ENCODE assay signal across 18 cellular contexts in genomic region chr12:30877110-30877875, GRCh38. TPM values are rescaled to one million over a fixed set of nuclear protein-coding genes. Genes with fewer than 3 reads are reported as not detected.
DNase-seq lines count a peak whose midpoint lies in the region; ATAC-seq, FAIRE-seq and TF ChIP-seq lines count a peak whose summit lies in the region.
"Had no signal": no experiment of that assay in that cellular context is flagged by ENCODE, and none has a peak within 500 bp of the region (broad histone marks: within the 10 kb centered on the region; RNA-seq: fewer than 3 reads in every experiment).

No MANE protein-coding gene starts in this region.

- no peaks in the 10 kb centered on the region for H3K4me1 Mint-ChIP-seq in naive thymus-derived CD8-positive, alpha-beta T cell
- H3K4me1 Mint-ChIP-seq: central memory CD8-positive, alpha-beta T cell had no signal

- H3K36me3 Mint-ChIP-seq in naive thymus-derived CD8-positive, alpha-beta T cell, result no peaks in the 10 kb centered on the region

- TF ChIP-seq CTCF in bronchial epithelial cell (IDR thresholded peaks at IDR 0.05; ENCODE audit: insufficient read depth, low read length, severe bottlenecking), result no peak
- no peak for TF ChIP-seq CTCF in mucosa of descending colon (IDR thresholded peaks at IDR 0.05)

- peaks cover 12 to 41% (median 25%) of the 10 kb centered on the region in 5 donors for H3K27me3 Mint-ChIP-seq in naive thymus-derived CD8-positive, alpha-beta T cell

- no peak overlapping the region for H3K4me3 Mint-ChIP-seq in naive thymus-derived CD8-positive, alpha-beta T cell
- H3K4me3 Mint-ChIP-seq: central memory CD8-positive, alpha-beta T cell had no signal

- peak overlapping the region in 1 of 10 donors; percentile 24 for H3K27ac Mint-ChIP-seq in naive thymus-derived CD8-positive, alpha-beta T cell

- H3K4me1 ChIP-seq in mucosa of descending colon (ENCODE audit: low read depth), result no peaks in the 10 kb centered on the region
- H3K4me1 ChIP-seq: right lobe of liver, SJSA1 had no signal

- DNase-seq in DMS79 (lab: John Stamatoyannopoulos, UW) (peak; percentile 99), NCI-H2029 treated with DMSO at 0.1 percent for 48 hours (lab: John Stamatoyannopoulos, UW) (peak; percentile 98), bronchial epithelial cell (ENCODE audit: low read depth) (peak; percentile 32), mucosa of descending colon (no peak), kidney glomerular epithelial cell (lab: John Stamatoyannopoulos, UW) (no peak), activated T-cell treated with anti-CD3 and anti-CD28 coated beads for 4 hours (no peak)
- DNase-seq in naive thymus-derived CD8-positive, alpha-beta T cell, result no peak
- DNase-seq: activated CD4-positive, alpha-beta T cell treated with anti-CD3 and anti-CD28 coated beads for 1 hour; activated gamma-delta T cell; effector memory CD4-positive, alpha-beta T cell; GM23248; NCI-H524; occipital lobe; right lobe of liver had no signal

- H3K9me3 Mint-ChIP-seq in naive thymus-derived CD8-positive, alpha-beta T cell, result no peaks in the 10 kb centered on the region
- H3K9me3 Mint-ChIP-seq: central memory CD8-positive, alpha-beta T cell had no signal

- POLR2A ChIA-PET in naive thymus-derived CD8-positive, alpha-beta T cell (lab: Charles Lee), result no interaction called here

- H3K9me3 ChIP-seq in mucosa of descending colon, result no peaks in the 10 kb centered on the region
- H3K9me3 ChIP-seq: right lobe of liver, SJSA1 had no signal

- H3K27me3 ChIP-seq in bronchial epithelial cell (ENCODE audit: control insufficient read depth, insufficient read depth, low read length), result peaks cover 8% of the 10 kb centered on the region
- H3K27me3 ChIP-seq: SJSA1 had no signal

- no peak overlapping the region for H3K4me3 ChIP-seq in bronchial epithelial cell (ENCODE audit: low read depth, low read length)
- no peak overlapping the region for H3K4me3 ChIP-seq in mucosa of descending colon
- H3K4me3 ChIP-seq: GM23248, right lobe of liver, SJSA1 had no signal

- ATAC-seq in mucosa of descending colon, result peak; percentile 38
- ATAC-seq in naive thymus-derived CD8-positive, alpha-beta T cell, result no peak
- ATAC-seq in GM19351 (IDR thresholded peaks at IDR 0.05; ENCODE audit: unreplicated experiment), result no peak
- ATAC-seq: right lobe of liver had no signal

- H3K36me3 ChIP-seq in bronchial epithelial cell (ENCODE audit: control insufficient read depth, insufficient read depth, low read length) (no peaks in the 10 kb centered on the region), mucosa of descending colon (ENCODE audit: low read depth) (no peaks in the 10 kb centered on the region)
- H3K36me3 ChIP-seq: right lobe of liver, SJSA1 had no signal

- intact Hi-C loops in mucosa of descending colon (cut with DNase I, micrococcal nuclease), result no loop called here

- FAIRE-seq in bronchial epithelial cell (lab: Jason Lieb, UNC), result no peak

RNA-seq across cellular contexts. Expression of gene TSPAN11, which starts 49.3 kb away (rescaled TPM):
- under 0.01 TPM in 1 of 2 replicates, not detected in the other for total RNA-seq in bronchial epithelial cell
- 10 to 100 TPM in 1 of 3 donors, 1 to 10 TPM in 2; 3.2 to 19.9 (median 4.2) TPM for total RNA-seq in mucosa of descending colon
- total RNA-seq in naive thymus-derived CD8-positive, alpha-beta T cell, result not detected
- not detected for polyA plus RNA-seq in naive thymus-derived CD8-positive, alpha-beta T cell
- total RNA-seq: G401 had no signal

Comparison
In these comparisons a context has a peak if more than half of its experiments do, and no peak if none do; other contexts are left out.
1. DNase-seq: peak in DMS79 (single experiment), NCI-H2029 treated with DMSO at 0.1 percent for 48 hours (single experiment) and bronchial epithelial cell (single experiment); none in mucosa of descending colon (0 of 3), naive thymus-derived CD8-positive, alpha-beta T cell (0 of 10), kidney glomerular epithelial cell (single experiment) and activated T-cell treated with anti-CD3 and anti-CD28 coated beads for 4 hours (single experiment).